In the genomic region with DNA sequence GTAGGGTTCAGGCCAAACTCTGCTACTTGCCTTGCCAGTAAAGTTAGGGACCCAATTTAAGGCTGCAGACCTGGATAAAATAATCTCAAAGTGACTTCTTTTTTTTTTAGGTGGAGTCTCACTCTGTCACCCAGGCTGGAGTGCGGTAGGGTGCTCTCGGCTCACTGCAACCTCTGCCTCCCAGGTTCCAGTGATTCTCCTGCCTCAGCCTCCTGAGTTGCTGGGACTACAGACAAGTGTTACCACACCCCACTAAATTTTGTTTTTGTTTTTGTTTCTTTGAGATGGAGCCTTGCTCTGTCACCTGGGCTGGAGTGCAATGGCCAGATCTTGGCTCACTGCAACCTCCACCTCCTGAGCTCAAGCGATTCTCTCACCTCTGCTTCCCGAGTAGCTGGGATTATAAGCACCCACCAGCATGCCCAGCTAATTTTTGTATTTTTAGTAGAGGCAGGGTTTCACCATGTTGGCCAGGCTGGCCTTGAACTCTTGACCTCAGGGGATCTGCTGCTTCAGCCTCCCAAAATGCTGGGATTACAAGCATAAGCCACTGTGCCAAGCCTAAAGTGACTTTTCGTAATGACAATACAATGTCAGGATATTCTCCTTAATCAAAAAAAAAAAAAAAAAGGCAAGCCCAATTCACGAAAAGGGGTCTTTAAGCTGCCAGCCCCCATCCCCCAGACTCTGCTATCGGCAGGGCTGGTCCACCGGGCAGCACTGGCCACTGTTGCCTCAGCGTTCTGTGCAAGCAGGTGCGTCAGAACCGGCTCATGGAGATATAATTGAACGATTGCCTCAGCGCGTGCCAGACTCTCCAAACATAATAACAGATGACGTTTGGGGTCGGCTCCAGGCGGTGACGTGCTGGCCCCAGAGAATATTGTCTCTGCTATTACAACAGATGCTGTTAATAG, we compare ENCODE assay signal across 7 cellular contexts. TPM values are rescaled to one million over a fixed set of nuclear protein-coding genes. Genes with fewer than 3 reads are reported as not detected.
DNase-seq lines count a peak whose midpoint lies in the region; ATAC-seq, FAIRE-seq and TF ChIP-seq lines count a peak whose summit lies in the region.
"Not testable (repeated sequence)": the region's sequence is repeated elsewhere in the genome, so short reads cannot be mapped to it uniquely, and the experiment has no call there.

No MANE protein-coding gene starts in this region.

- not testable (repeated sequence) for H3K27ac Mint-ChIP-seq in activated B cell treated with CpG ODN at 0.5 μM for 24 hours

- not testable (repeated sequence) for H3K27me3 ChIP-seq in fibroblast of lung (ENCODE audit: control insufficient read depth, insufficient read depth, low read length)

- H3K36me3 ChIP-seq in fibroblast of lung (ENCODE audit: control insufficient read depth, insufficient read depth, low read length); kidney (ENCODE audit: control insufficient read depth in 1 of 2, insufficient read depth in 2 of 2, low read length in 2 of 2): not testable (repeated sequence)

- H3K27me3 Mint-ChIP-seq in activated B cell treated with CpG ODN at 0.5 μM for 24 hours, result not testable (repeated sequence)

- H3K9me3 ChIP-seq in fibroblast of lung (ENCODE audit: control insufficient read depth, insufficient read depth, low read depth, low read length); kidney (ENCODE audit: control insufficient read depth in 1 of 2, low read length in 2 of 2): not testable (repeated sequence)

- H3K4me3 Mint-ChIP-seq in activated B cell treated with CpG ODN at 0.5 μM for 24 hours, result not testable (repeated sequence)

- not testable (repeated sequence) for H3K9ac ChIP-seq in fibroblast of lung (ENCODE audit: insufficient read depth, low read length); kidney (ENCODE audit: low read length in 2 of 2)

- DNase-seq in DMS79 treated with DMSO at 0.1 percent for 48 hours (lab: John Stamatoyannopoulos, UW) (peak; percentile 25), NCI-H1092 treated with DMSO at 0.1 percent for 48 hours (lab: John Stamatoyannopoulos, UW) (peak; percentile 92), NCI-H2196 treated with DMSO at 0.1 percent for 48 hours (lab: John Stamatoyannopoulos, UW; ENCODE audit: unreplicated experiment) (peak; percentile 30), activated B cell treated with CpG ODN at 0.5 μM for 24 hours (peak; percentile 12), fibroblast of lung (ENCODE audit: low read depth in 2 of 2) (peak; percentile 14 to 20), kidney (peak; percentile 87), skeletal muscle cell (ENCODE audit: low read depth) (peak; percentile 46)

- not testable (repeated sequence) for H4K20me1 ChIP-seq in fibroblast of lung (ENCODE audit: control insufficient read depth, extremely low read depth, insufficient read depth, low read length)

- H3K4me1 ChIP-seq in fibroblast of lung (ENCODE audit: control insufficient read depth, extremely low read depth, insufficient read depth, low read length); kidney (ENCODE audit: control insufficient read depth in 1 of 2, insufficient read depth in 1 of 2, low read depth in 1 of 2, low read length in 2 of 2): not testable (repeated sequence)

- not testable (repeated sequence) for TF ChIP-seq CTCF in activated B cell treated with CpG ODN at 0.5 μM for 24 hours (IDR thresholded peaks at IDR 0.05); fibroblast of lung (conservative IDR thresholded peaks at IDR 0.05 in 1 of 2, IDR thresholded peaks at IDR 0.05 in 1 of 2; ENCODE audit: low read depth in 1 of 2, low read length in 2 of 2); kidney (IDR thresholded peaks at IDR 0.05; ENCODE audit: borderline replicate concordance, extremely low read depth, insufficient read depth)

- H2AFZ ChIP-seq in fibroblast of lung (ENCODE audit: low read length), result not testable (repeated sequence)

- H3K79me2 ChIP-seq in fibroblast of lung (ENCODE audit: control insufficient read depth, insufficient read depth, low read length), result not testable (repeated sequence)

- H3K4me3 ChIP-seq in fibroblast of lung (replicated peaks in 1 of 4; ENCODE audit: control extremely low read depth in 1 of 4, insufficient read depth in 1 of 4, low read depth in 3 of 4, low read length in 4 of 4); kidney (ENCODE audit: low read length in 2 of 2); skeletal muscle cell (ENCODE audit: low read depth, low read length): not testable (repeated sequence)

- FAIRE-seq in kidney (lab: Jason Lieb, UNC), result not testable (repeated sequence)

- intact Hi-C loops in activated B cell treated with CpG ODN at 0.5 μM for 24 hours (cut with micrococcal nuclease), result loop anchor here (5.0 kb wide), 1 partner anchor 54 kb away; no protein-coding TSS in a partner anchor
- intact Hi-C loops in kidney (cut with DNase I), result not testable (repeated sequence)

- H3K9me3 Mint-ChIP-seq in activated B cell treated with CpG ODN at 0.5 μM for 24 hours, result not testable (repeated sequence)

- not testable (repeated sequence) for H3K27ac ChIP-seq in fibroblast of lung (ENCODE audit: insufficient read depth, low read length); kidney (ENCODE audit: low read depth in 2 of 2, low read length in 2 of 2)

- not testable (repeated sequence) for ATAC-seq in activated B cell treated with CpG ODN at 0.5 μM for 24 hours (ENCODE audit: low read depth)

- POLR2A ChIA-PET in activated B cell treated with CpG ODN at 0.5 μM for 24 hours (lab: Charles Lee), result interaction anchor here (0.5 kb wide), 1 partner anchor 188 kb away, joined by 3 read pairs; no protein-coding TSS in a partner anchor

- H3K4me2 ChIP-seq in fibroblast of lung (ENCODE audit: extremely low read depth, insufficient read depth, low read length), result peak overlapping the region; percentile 46

- H3K36me3 Mint-ChIP-seq in activated B cell treated with CpG ODN at 0.5 μM for 24 hours (ENCODE audit: low read depth), result not testable (repeated sequence)

- peaks cover 35% of the 10 kb centered on the region for H3K4me1 Mint-ChIP-seq in activated B cell treated with CpG ODN at 0.5 μM for 24 hours

- CTCF ChIA-PET in activated B cell treated with CpG ODN at 0.5 μM for 24 hours (lab: Charles Lee), result interaction anchor here (1.0 to 1.3 kb wide), 3 partner anchors 8 to 368 kb away, joined by 3 to 5 read pairs (median 3); no protein-coding TSS in a partner anchor

RNA-seq across cellular contexts. Expression of a gene that starts 43.1 kb away (rescaled TPM):
- total RNA-seq in activated B cell treated with CpG ODN at 0.5 μM for 24 hours (53.3 and 59.2 TPM in 2 replicates), fibroblast of lung (163 and 176 TPM in 2 replicates), kidney (129 TPM)
- polyA plus RNA-seq in fibroblast of lung (104 and 124 TPM in 2 replicates), kidney (ENCODE audit: insufficient read depth, low read depth, low replicate concordance) (193 TPM)
- 89.4 and 97.9 TPM in 2 replicates for polyA plus RNA-seq in fibroblast of lung (2012)
- 5.7 and 10.0 TPM in 2 replicates for polyA minus RNA-seq in fibroblast of lung (ENCODE audit: low replicate concordance)

Comparison
In these comparisons a context has a peak if more than half of its experiments do, and no peak if none do; other contexts are left out.
1. DNase-seq: peak in every context shown above with its lines; median percentile 92 in NCI-H1092 treated with DMSO at 0.1 percent for 48 hours; 87 in kidney; 46 in skeletal muscle cell; 30 in NCI-H2196 treated with DMSO at 0.1 percent for 48 hours; 25 in DMS79 treated with DMSO at 0.1 percent for 48 hours; 17 in fibroblast of lung; 12 in activated B cell treated with CpG ODN at 0.5 μM for 24 hours.